ENCODE assay signal across 8 cellular contexts in genomic region chr16:66315210-66315825, GRCh38. TPM values are rescaled to one million over a fixed set of nuclear protein-coding genes. Genes with fewer than 3 reads are reported as not detected.
A peak's percentile ranks its signal among the peaks of the same experiment; 100 is the strongest.
DNase-seq lines count a peak whose midpoint lies in the region; ATAC-seq and TF ChIP-seq lines count a peak whose summit lies in the region.

No MANE protein-coding gene starts in this region.

- H3K4me3 ChIP-seq in GM12875 (ENCODE audit: low read depth, low read length) (no peak overlapping the region), HFF-Myc (replicated peaks; ENCODE audit: low read depth, low read length) (no peak overlapping the region), adrenal gland (no peak overlapping the region), retinal pigment epithelial cell (ENCODE audit: low read length) (no peak overlapping the region)

- H3K27me3 ChIP-seq in adrenal gland: no peaks in the 10 kb centered on the region

- H3K36me3 ChIP-seq in adrenal gland (replicated peaks in 1 of 2): no peaks in the 10 kb centered on the region

- 9 to 16% (median 12%) methylated on average over 6 of the region's 6 CpGs for WGBS in adrenal gland, 4 donors

- peak; percentile 41 for DNase-seq in HFF-Myc (ENCODE audit: extremely low read depth, low read depth)
- DNase-seq in NAMALWA (ENCODE audit: low spot score): peak; percentile 68
- peak; percentile 78 for DNase-seq in SKM-1 treated with dmso at 0.1 percent for 144 hours (lab: John Stamatoyannopoulos, UW; ENCODE audit: unreplicated experiment)
- peak; percentile 58 to 79 (median 66) for DNase-seq in adrenal gland
- peak; percentile 34 for DNase-seq in left ventricle myocardium superior
- DNase-seq in retinal pigment epithelial cell (ENCODE audit: low read depth): peak; percentile 13
- DNase-seq in NCI-H1048 (lab: John Stamatoyannopoulos, UW): no peak

- no peaks in the 10 kb centered on the region for H3K4me1 ChIP-seq in adrenal gland (replicated peaks in 1 of 2)

- H3K27ac ChIP-seq in adrenal gland: peak overlapping the region in 1 of 5 donors; percentile 26

- TF ChIP-seq CTCF in GM12875 (IDR thresholded peaks at IDR 0.05; ENCODE audit: borderline replicate concordance, insufficient read depth, low read depth, low read length): peak; percentile 95
- TF ChIP-seq CTCF in HFF-Myc (IDR thresholded peaks at IDR 0.05; ENCODE audit: low read depth, low read length, missing control alignments): peak; percentile 99
- peak; percentile 79 to 98 (median 86) for TF ChIP-seq CTCF in adrenal gland (IDR thresholded peaks at IDR 0.05)
- peak; percentile 100 for TF ChIP-seq CTCF in retinal pigment epithelial cell (conservative IDR thresholded peaks at IDR 0.05; ENCODE audit: low read depth, low read length)

- TF ChIP-seq POLR2A in adrenal gland (IDR thresholded peaks at IDR 0.05): no peak

- ATAC-seq in left ventricle myocardium superior: peak; percentile 93

- intact Hi-C loops in adrenal gland (cut with DNase I) (loop anchor here in 1 of 2 donors (5.0 kb wide), 1 partner anchor 38 kb away; no protein-coding TSS in a partner anchor), left ventricle myocardium superior (cut with micrococcal nuclease) (no loop called here)

- no peaks in the 10 kb centered on the region for H3K9me3 ChIP-seq in adrenal gland (replicated peaks in 1 of 3)

RNA-seq across cellular contexts. Expression of gene CDH5, which starts 51.2 kb away (rescaled TPM):
- total RNA-seq in adrenal gland (10 to 100 TPM; 19.7 to 50.9 (median 31.3) TPM), left ventricle myocardium superior (55.0 TPM)
- polyA plus RNA-seq in adrenal gland: 10 to 100 TPM; 13.8 to 24.0 (median 15.0) TPM
